8 cellular contexts compared by ENCODE assay signal in the genomic region with DNA sequence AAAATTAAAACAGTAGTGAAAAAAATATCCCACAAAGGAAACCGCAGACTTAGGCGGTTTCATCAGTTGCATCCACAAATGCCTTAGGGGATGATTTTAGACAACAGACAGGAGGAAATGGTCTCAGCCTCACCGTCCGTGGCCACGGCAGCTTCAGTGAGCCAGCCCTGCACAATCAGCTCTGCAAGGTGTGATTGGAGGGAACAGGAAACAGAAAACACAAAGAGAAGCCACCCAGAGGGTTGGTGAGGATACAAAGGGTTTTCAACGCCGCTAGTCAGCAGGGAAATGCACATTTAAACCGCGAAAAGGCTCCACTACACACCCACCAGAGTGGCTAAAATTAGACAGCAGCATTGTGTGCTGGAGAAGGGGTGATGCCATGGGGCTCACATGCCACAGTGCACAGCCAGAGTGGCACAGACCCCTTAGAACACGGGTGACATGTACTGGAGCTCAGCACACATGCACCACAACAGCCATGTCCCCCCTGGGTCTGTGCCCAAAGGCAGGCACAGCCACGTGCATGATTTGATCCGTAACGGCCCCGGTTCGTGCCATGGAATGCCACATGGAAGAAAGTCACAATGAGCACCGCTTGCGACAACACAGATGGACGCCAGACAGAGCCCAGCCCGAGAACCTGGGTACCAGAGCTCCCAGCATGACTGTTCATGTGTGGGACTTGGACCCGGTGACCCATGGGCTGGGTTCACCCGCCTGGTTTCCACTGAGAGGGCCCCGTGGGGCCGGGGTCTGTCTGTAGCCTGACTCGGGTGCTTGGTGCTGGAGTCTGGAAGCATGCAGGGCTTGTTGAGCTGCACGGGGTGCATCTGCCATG. TPM values are rescaled to one million over a fixed set of nuclear protein-coding genes. Genes with fewer than 3 reads are reported as not detected.
DNase-seq lines count a peak whose midpoint lies in the region; ATAC-seq and TF ChIP-seq lines count a peak whose summit lies in the region.
"Had no signal": no experiment of that assay in that cellular context is flagged by ENCODE, and none has a peak within 500 bp of the region (broad histone marks: within the 10 kb centered on the region; RNA-seq: fewer than 3 reads in every experiment).

No MANE protein-coding gene starts in this region.

- peak overlapping the region; percentile 100 for H3K27ac ChIP-seq in KMS-11
- no peak overlapping the region for H3K27ac ChIP-seq in neural progenitor cell
- no peak overlapping the region for H3K27ac ChIP-seq in left ventricle myocardium inferior (replicated peaks)

- no peaks in the 10 kb centered on the region for H3K9me3 ChIP-seq in neural progenitor cell (ENCODE audit: low read depth)
- no peaks in the 10 kb centered on the region for H3K9me3 ChIP-seq in left ventricle myocardium inferior (replicated peaks)

- intact Hi-C loops in activated CD4-positive, alpha-beta T cell treated with anti-CD3 and anti-CD28 coated beads, Interleukin-2, amount 10 ng/mL, durations not matched to agents 24 days and 14 days (cut with micrococcal nuclease): loop anchor here (10.0 kb wide), 3 partner anchors 198 to 482 kb away; a partner anchor contains a TSS
- intact Hi-C loops in left ventricle myocardium inferior (cut with micrococcal nuclease): no loop called here

- H3K36me3 ChIP-seq in KMS-11 (ENCODE audit: insufficient read depth) (peaks cover under 1% of the 10 kb centered on the region; the same call in 1 of the 2 replicates), neural progenitor cell (no peaks in the 10 kb centered on the region), left ventricle myocardium inferior (peaks cover 7% of the 10 kb centered on the region)

- H3K36me3 Mint-ChIP-seq in activated CD4-positive, alpha-beta T cell treated with anti-CD3 and anti-CD28 coated beads, Interleukin-2, amount 10 ng/mL, durations not matched to agents 24 days and 14 days (ENCODE audit: low read depth): peaks cover 18% of the 10 kb centered on the region
- peaks cover 7% of the 10 kb centered on the region for H3K36me3 Mint-ChIP-seq in neural progenitor cell

- H3F3A ChIP-seq in neural progenitor cell (ENCODE audit: low read depth): peaks cover 16% of the 10 kb centered on the region

- H4K20me1 ChIP-seq in KMS-11 (ENCODE audit: insufficient read depth): no peaks in the 10 kb centered on the region
- no peaks in the 10 kb centered on the region for H4K20me1 ChIP-seq in neural progenitor cell (ENCODE audit: low read depth)

- peak overlapping the region; percentile 45 for H3K27ac Mint-ChIP-seq in activated CD4-positive, alpha-beta T cell treated with anti-CD3 and anti-CD28 coated beads, Interleukin-2, amount 10 ng/mL, durations not matched to agents 24 days and 14 days
- no peak overlapping the region for H3K27ac Mint-ChIP-seq in neural progenitor cell

- peaks cover 59% of the 10 kb centered on the region for H3K4me1 Mint-ChIP-seq in activated CD4-positive, alpha-beta T cell treated with anti-CD3 and anti-CD28 coated beads, Interleukin-2, amount 10 ng/mL, durations not matched to agents 24 days and 14 days
- peaks cover 6% of the 10 kb centered on the region for H3K4me1 Mint-ChIP-seq in neural progenitor cell

- H3K27me3 Mint-ChIP-seq in activated CD4-positive, alpha-beta T cell treated with anti-CD3 and anti-CD28 coated beads, Interleukin-2, amount 10 ng/mL, durations not matched to agents 24 days and 14 days: no peaks in the 10 kb centered on the region
- peaks cover 2% of the 10 kb centered on the region for H3K27me3 Mint-ChIP-seq in neural progenitor cell (ENCODE audit: insufficient read depth, low read depth)

- H3K4me1 ChIP-seq in KMS-11 (ENCODE audit: low read depth, poor library complexity, severe bottlenecking) (peaks cover 85% of the 10 kb centered on the region), neural progenitor cell (peaks cover 12% of the 10 kb centered on the region), left ventricle myocardium inferior (peaks cover 7% of the 10 kb centered on the region)

- no peak for TF ChIP-seq POLR2A in GM18505 (IDR thresholded peaks at IDR 0.05; ENCODE audit: borderline replicate concordance, extremely low read depth, insufficient read depth, insufficient read length)

- H3K9ac ChIP-seq in KMS-11 (peak overlapping the region; percentile 94), neural progenitor cell (no peak overlapping the region)

- H3K27me3 ChIP-seq in KMS-11 (ENCODE audit: insufficient read depth, low read depth) (no peaks in the 10 kb centered on the region), neural progenitor cell (no peaks in the 10 kb centered on the region), left ventricle myocardium inferior (ENCODE audit: low read depth) (peaks cover 35% of the 10 kb centered on the region)

- H3K4me3 Mint-ChIP-seq in activated CD4-positive, alpha-beta T cell treated with anti-CD3 and anti-CD28 coated beads, Interleukin-2, amount 10 ng/mL, durations not matched to agents 24 days and 14 days: peak overlapping the region; percentile 68
- H3K4me3 Mint-ChIP-seq in neural progenitor cell: no peak overlapping the region

- peak overlapping the region; percentile 85 for H3K4me2 ChIP-seq in KMS-11
- no peak overlapping the region for H3K4me2 ChIP-seq in neural progenitor cell

- ATAC-seq in GM18505 (IDR thresholded peaks at IDR 0.05; ENCODE audit: unreplicated experiment): peak; percentile 75
- peak; percentile 77 for ATAC-seq in GM21717 (IDR thresholded peaks at IDR 0.05; ENCODE audit: unreplicated experiment)

- H2AFZ ChIP-seq in KMS-11 (ENCODE audit: low read depth) (no peak overlapping the region), neural progenitor cell (replicated peaks) (peak overlapping the region; percentile 3)

- no peak; the same call in 1 of the 2 replicates for TF ChIP-seq CTCF in KMS-11 (conservative IDR thresholded peaks at IDR 0.05; ENCODE audit: low read depth, low read length)
- TF ChIP-seq CTCF in neural progenitor cell (IDR thresholded peaks at IDR 0.05): no peak
- TF ChIP-seq CTCF in left ventricle myocardium inferior (IDR thresholded peaks at IDR 0.05; ENCODE audit: borderline replicate concordance): no peak

- peaks cover 9% of the 10 kb centered on the region for H3K9me3 Mint-ChIP-seq in activated CD4-positive, alpha-beta T cell treated with anti-CD3 and anti-CD28 coated beads, Interleukin-2, amount 10 ng/mL, durations not matched to agents 24 days and 14 days
- peaks cover 11% of the 10 kb centered on the region for H3K9me3 Mint-ChIP-seq in neural progenitor cell

- peaks cover 9% of the 10 kb centered on the region; the same call in 1 of the 2 replicates for H3K79me2 ChIP-seq in KMS-11 (ENCODE audit: insufficient read depth, low read depth)
- no peaks in the 10 kb centered on the region for H3K79me2 ChIP-seq in neural progenitor cell (ENCODE audit: low read depth)

- H3K4me3 ChIP-seq in KMS-11 (IDR thresholded peaks at IDR 0.05; ENCODE audit: insufficient read depth, low read depth, low read length) (peak overlapping the region; percentile 34), neural progenitor cell (no peak overlapping the region), left ventricle myocardium inferior (no peak overlapping the region)

- peak; percentile 89 for DNase-seq in activated CD4-positive, alpha-beta T cell treated with anti-CD3 and anti-CD28 coated beads, Interleukin-2, amount 10 ng/mL, durations not matched to agents 24 days and 14 days
- no peak for DNase-seq in neural progenitor cell (ENCODE audit: low spot score)
- DNase-seq in Ammon's horn (ENCODE audit: low spot score): no peak
- DNase-seq in left ventricle myocardium inferior: no peak

RNA-seq across cellular contexts. Expression of a gene that starts 18.3 kb away (rescaled TPM):
- total RNA-seq in activated CD4-positive, alpha-beta T cell treated with anti-CD3 and anti-CD28 coated beads, Interleukin-2, amount 10 ng/mL, durations not matched to agents 24 days and 14 days: 10.1 and 16.8 TPM in 2 replicates
- total RNA-seq in neural progenitor cell (ENCODE audit: low replicate concordance) (2.4 and 14.8 TPM in 2 replicates), left ventricle myocardium inferior (not detected)
- total RNA-seq: glomerular endothelial cell had no signal

RNA-seq across cellular contexts. Expression of a gene that starts 31.7 kb away (rescaled TPM):
- 113 and 114 TPM in 2 replicates for total RNA-seq in activated CD4-positive, alpha-beta T cell treated with anti-CD3 and anti-CD28 coated beads, Interleukin-2, amount 10 ng/mL, durations not matched to agents 24 days and 14 days
- total RNA-seq in neural progenitor cell (ENCODE audit: low replicate concordance) (74.8 and 79.9 TPM in 2 replicates), left ventricle myocardium inferior (34.2 TPM)
